ENCODE assay signal across 26 cellular contexts in the genomic region with DNA sequence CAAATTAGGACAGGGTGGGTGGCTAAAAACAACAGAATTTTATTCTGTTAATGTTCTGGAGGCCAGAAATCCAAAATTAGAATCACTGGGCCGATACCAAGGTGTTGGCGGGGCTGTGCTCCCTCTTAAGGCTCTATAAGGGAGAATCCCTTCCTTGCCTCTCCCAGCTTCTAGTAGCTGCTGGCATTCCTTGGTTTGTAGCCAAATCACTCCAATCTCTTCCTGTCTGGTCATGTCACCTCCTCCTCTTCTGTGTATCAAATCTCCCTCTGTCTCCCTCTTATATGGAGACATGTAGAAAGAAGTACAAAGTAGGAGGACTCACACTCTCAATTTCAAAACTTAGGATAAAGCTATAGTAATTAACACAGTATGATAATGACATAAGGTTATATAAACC.
"Had no signal": no experiment of that assay in that cellular context is flagged by ENCODE, and none has a peak within 500 bp of the region (broad histone marks: within the 10 kb centered on the region; RNA-seq: fewer than 3 reads in every experiment).

No MANE protein-coding gene starts in this region.

- H3K36me3 ChIP-seq: ascending aorta, SJSA1 had no signal

- ATAC-seq: activated CD4-positive, alpha-beta T cell treated with anti-CD3 and anti-CD28 coated beads for 36 hours; activated CD8-positive, alpha-beta T cell treated with anti-CD3 and anti-CD28 coated beads, Interleukin-2, amount 10 ng/mL, durations not matched to agents 7 days and 5 days had no signal

- DNase-seq: activated CD4-positive, alpha-beta T cell treated with anti-CD3 and anti-CD28 coated beads for 36 hours; activated CD4-positive, alpha-beta T cell treated with anti-CD3 and anti-CD28 coated beads, Interleukin-2, amount 10 ng/mL, durations not matched to agents 7 days and 5 days; activated CD4-positive, alpha-beta T cell treated with anti-CD3 and anti-CD28 coated beads, Interleukin-2, amount 50 U/mL, for 48 hours; activated CD8-positive, alpha-beta T cell treated with anti-CD3 and anti-CD28 coated beads, Interleukin-2, amount 10 ng/mL, durations not matched to agents 7 days and 5 days; activated gamma-delta T cell; activated naive CD4-positive, alpha-beta T cell treated with Interleukin-2 at 50 U/mL for 16 hours; activated naive CD8-positive, alpha-beta T cell treated with anti-CD3 and anti-CD28 coated beads, Interleukin-2, amount 10 ng/mL, durations not matched to agents 7 days and 5 days; activated T-cell treated with anti-CD3 and anti-CD28 coated beads, Interleukin-2, amount 50 U/mL, for 24 hours; amygdala; central memory CD4-positive, alpha-beta T cell; NCI-H1092 treated with DMSO at 0.1 percent for 48 hours; NCI-H1417; NCI-H146; NCI-H187; NCI-H2029 treated with DMSO at 0.1 percent for 48 hours; NCI-H2107; NCI-H226; NCI-H526; NCI-H748 treated with DMSO at 0.1 percent for 48 hours; NK-92 treated with Interleukin-12 subunit alpha and Interleukin-12 subunit beta, amount 100 ng/mL, for 24 hours; PC-9; SHP77 treated with DMSO at 0.1 percent for 48 hours; SK-N-SH had no signal

- H3K4me1 ChIP-seq: ascending aorta, SJSA1 had no signal

- H3K9me3 ChIP-seq: ascending aorta, SJSA1, SK-N-SH had no signal

- H3K27me3 ChIP-seq: ascending aorta had no signal

- H3K27ac ChIP-seq: ascending aorta, KMS-11, PC-9, SJSA1 had no signal

- H3K4me3 ChIP-seq: ascending aorta, PC-9, SJSA1 had no signal
